ENCODE assay signal across 8 cellular contexts in genomic region chr7:76049295-76049694, GRCh38. TPM values are rescaled to one million over a fixed set of nuclear protein-coding genes. Genes with fewer than 3 reads are reported as not detected.
DNase-seq lines count a peak whose midpoint lies in the region; TF ChIP-seq lines count a peak whose summit lies in the region.

No MANE protein-coding gene starts in this region.

- no peak overlapping the region for H3K4me3 Mint-ChIP-seq in CD14-positive monocyte
- peak overlapping the region; percentile 99 to 100 (median 99) for H3K4me3 Mint-ChIP-seq in nephron

- peak overlapping the region; percentile 77 to 93 for H3K27ac ChIP-seq in coronary artery

- no peaks in the 10 kb centered on the region for H3K9me3 Mint-ChIP-seq in CD14-positive monocyte
- no peaks in the 10 kb centered on the region for H3K9me3 Mint-ChIP-seq in nephron

- H3K4me1 Mint-ChIP-seq in CD14-positive monocyte, result peaks cover 56% of the 10 kb centered on the region
- peaks cover 33% of the 10 kb centered on the region for H3K4me1 Mint-ChIP-seq in nephron

- TF ChIP-seq CTCF in CD14-positive monocyte (IDR thresholded peaks at IDR 0.05), result no peak
- no peak for TF ChIP-seq CTCF in coronary artery (IDR thresholded peaks at IDR 0.05)
- no peak for TF ChIP-seq CTCF in nephron (IDR thresholded peaks at IDR 0.05; ENCODE audit: unreplicated experiment in 3 of 3)

- intact Hi-C loops in CD14-positive monocyte (cut with micrococcal nuclease), result no loop called here

- H3K27ac Mint-ChIP-seq in CD14-positive monocyte, result peak overlapping the region in 4 of 7 donors; percentile 7 to 98 (median 76)
- H3K27ac Mint-ChIP-seq in nephron, result peak overlapping the region in 1 of 3 experiments; percentile 12

- H3K4me3 ChIP-seq in Jurkat, Clone E6-1 (ENCODE audit: low read length), result peak overlapping the region; percentile 97
- peak overlapping the region; percentile 94 for H3K4me3 ChIP-seq in coronary artery

- H3K27me3 Mint-ChIP-seq in CD14-positive monocyte (ENCODE audit: low read depth in 3 of 3) (no peaks in the 10 kb centered on the region), nephron (ENCODE audit: low read depth) (no peaks in the 10 kb centered on the region)

- H3K36me3 Mint-ChIP-seq in CD14-positive monocyte (peaks cover 29 to 55% of the 10 kb centered on the region in 2 donors), nephron (ENCODE audit: low read depth) (peaks cover 21% of the 10 kb centered on the region)

- DNase-seq in CD14-positive monocyte (ENCODE audit: low spot score) (no peak), coronary artery (ENCODE audit: low spot score) (no peak), NCI-H82 treated with DMSO at 0.1 percent for 48 hours (lab: John Stamatoyannopoulos, UW; ENCODE audit: unreplicated experiment) (no peak), AML-193 (lab: John Stamatoyannopoulos, UW) (no peak), NCI-H1417 treated with DMSO at 0.1 percent for 48 hours (lab: John Stamatoyannopoulos, UW) (no peak), retina (no peak)
- DNase-seq in Jurkat, Clone E6-1 (ENCODE audit: low read depth, low spot score), result no peak

RNA-seq across cellular contexts. Expression of gene MDH2, which starts 1.4 kb away (rescaled TPM):
- polyA plus RNA-seq in CD14-positive monocyte, result 100 to 1,000 TPM; 129 to 162 TPM
- 341 TPM for polyA plus RNA-seq in Jurkat, Clone E6-1 (2012; ENCODE audit: insufficient read depth, insufficient read length)

RNA-seq across cellular contexts. Expression of gene STYXL1, which starts 1.5 kb away (rescaled TPM):
- polyA plus RNA-seq in CD14-positive monocyte, result 10 to 100 TPM; 67.2 to 79.8 TPM
- 26.5 TPM for polyA plus RNA-seq in Jurkat, Clone E6-1 (2012; ENCODE audit: insufficient read depth, insufficient read length)

RNA-seq across cellular contexts. Expression of gene TMEM120A, which starts 54.9 kb away (rescaled TPM):
- polyA plus RNA-seq in CD14-positive monocyte, result 10 to 100 TPM; 65.5 to 76.1 TPM
- 53.7 TPM for polyA plus RNA-seq in Jurkat, Clone E6-1 (2012; ENCODE audit: insufficient read depth, insufficient read length)

Comparison
In these comparisons a context has a peak if more than half of its experiments do, and no peak if none do; other contexts are left out.
1. H3K4me3 Mint-ChIP-seq: peak in nephron (3 of 3); none in CD14-positive monocyte (0 of 2).